Comparison of ENCODE assay signal across 1 cellular context in genomic region chr14:95496111-95496681, GRCh38.
TF ChIP-seq lines count a peak whose summit lies in the region.

No MANE protein-coding gene starts in this region.

TF ChIP-seq in SK-N-SH treated with all-trans-retinoic acid at 6 μM for 48 hours, 23 proteins besides CTCF, POLR2A, EP300 and RAD21 (continued from another document):
- no peak for TF ChIP-seq POU6F1 (CRISPR knock-in tag; IDR thresholded peaks at IDR 0.05; ENCODE audit: borderline replicate concordance, low read depth)
